In the genomic region with DNA sequence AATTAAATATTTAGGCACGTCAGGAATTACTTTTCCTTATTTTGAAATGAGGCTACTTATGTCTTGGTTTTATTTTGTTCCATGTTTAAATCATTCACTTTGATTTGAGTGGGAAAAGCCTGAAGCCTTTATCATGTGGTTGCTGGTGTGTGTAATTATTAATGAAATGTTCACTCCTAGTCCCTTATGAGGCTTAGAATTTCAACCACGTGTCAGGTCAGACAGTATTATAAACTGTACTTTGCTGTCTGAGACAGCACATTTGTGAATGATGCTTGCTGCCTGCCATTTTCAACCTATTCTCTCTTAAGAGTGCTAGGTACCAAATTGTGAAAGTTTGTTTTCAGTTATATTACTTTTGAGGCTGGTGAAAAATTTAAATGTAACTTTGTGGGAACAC, we compare ENCODE assay signal across 21 cellular contexts. TPM values are rescaled to one million over a fixed set of nuclear protein-coding genes. Genes with fewer than 3 reads are reported as not detected.
"Had no signal": no experiment of that assay in that cellular context is flagged by ENCODE, and none has a peak within 500 bp of the region (broad histone marks: within the 10 kb centered on the region; RNA-seq: fewer than 3 reads in every experiment).

No MANE protein-coding gene starts in this region.

- H3K4me3 ChIP-seq: right atrium auricular region, skin epidermis, transverse colon, vagina had no signal

- DNase-seq: activated CD4-positive, alpha-beta T cell treated with anti-CD3 and anti-CD28 coated beads, Interleukin-2, amount 10 ng/mL, durations not matched to agents 7 days and 5 days; activated CD4-positive, CD25-positive, alpha-beta regulatory T cell; activated CD8-positive, alpha-beta memory T cell treated with anti-CD3 and anti-CD28 coated beads, Interleukin-2, amount 50 U/mL, for 48 hours; activated naive CD4-positive, alpha-beta T cell; aorta; cortex of kidney; effector CD4-positive, alpha-beta T cell; foreskin fibroblast; glutamatergic neuron; left cardiac atrium; naive B cell; posterior cingulate gyrus; stimulated activated CD4-positive, alpha-beta T cell treated with anti-CD3 and anti-CD28 coated beads, Interleukin-4, amount 100 ng/mL, for 24 hours; stimulated activated naive CD8-positive, alpha-beta T cell treated with anti-CD3 and anti-CD28 coated beads, Interleukin-15, Interleukin-2, amounts not matched to agents 100 U/mL and 50 U/mL, for 24 hours; transverse colon had no signal

- ATAC-seq: left cardiac atrium; stimulated activated naive CD8-positive, alpha-beta T cell treated with anti-CD3 and anti-CD28 coated beads, Interleukin-15, Interleukin-2, amounts not matched to agents 100 U/mL and 50 U/mL, for 24 hours had no signal

- H3K9me3 ChIP-seq: neutrophil, right atrium auricular region, transverse colon, vagina had no signal

- H3K27me3 ChIP-seq: neutrophil, right atrium auricular region, transverse colon, vagina had no signal

- H3K27ac ChIP-seq: skin epidermis, transverse colon, vagina had no signal

- H3K4me1 ChIP-seq: transverse colon, vagina had no signal

RNA-seq across cellular contexts. Expression of a gene that starts 58.9 kb away (rescaled TPM):
- total RNA-seq: activated CD4-positive, alpha-beta T cell treated with anti-CD3 and anti-CD28 coated beads, Interleukin-2, amount 10 ng/mL, durations not matched to agents 7 days and 5 days; activated T-helper 1 cell treated with anti-CD3 and anti-CD28 coated beads, Interleukin-12 subunit alpha, Interleukin-12 subunit beta, Interleukin-2, Interleukin-4 antibody, amounts not matched to agents 30 ng/mL and 10 ng/mL and 1 ng/mL, durations not matched to agents 14 hours and 24 hours and 36 hours; mononuclear cell had no signal
